Comparison of ENCODE assay signal across 18 cellular contexts in genomic region chr12:68291396-68292036, GRCh38. TPM values are rescaled to one million over a fixed set of nuclear protein-coding genes. Genes with fewer than 3 reads are reported as not detected.
DNase-seq lines count a peak whose midpoint lies in the region; ATAC-seq and TF ChIP-seq lines count a peak whose summit lies in the region.
"Had no signal": no experiment of that assay in that cellular context is flagged by ENCODE, and none has a peak within 500 bp of the region (broad histone marks: within the 10 kb centered on the region; RNA-seq: fewer than 3 reads in every experiment).

No MANE protein-coding gene starts in this region.

- H3K9me3 Mint-ChIP-seq in activated CD4-positive, alpha-beta memory T cell treated with anti-CD3 and anti-CD28 coated beads for 36 hours, result peaks cover 5% of the 10 kb centered on the region
- H3K9me3 Mint-ChIP-seq: CD8-positive, alpha-beta T cell had no signal

- H3K4me3 ChIP-seq in testis, result no peak overlapping the region

- WGBS in testis, 2 donors, result 90 to 92% methylated on average over 3 to 4 of the region's 4 CpGs

- POLR2A ChIA-PET in activated CD4-positive, alpha-beta memory T cell treated with anti-CD3 and anti-CD28 coated beads for 36 hours (lab: Charles Lee), result interaction anchor here (0.5 to 2.9 kb wide), 7 partner anchors 8 to 261 kb away, joined by 3 to 25 read pairs (median 4); no protein-coding TSS in a partner anchor

- no peak for TF ChIP-seq POLR2A in testis (IDR thresholded peaks at IDR 0.05)

- no peaks in the 10 kb centered on the region for H3K36me3 ChIP-seq in testis (ENCODE audit: low read depth, missing control alignments)

- H3K4me1 ChIP-seq in testis, result peaks cover 13% of the 10 kb centered on the region

- DNase-seq in ELR (ENCODE audit: low read depth) (peak; percentile 8), HPDE6-E6E7 (ENCODE audit: extremely low spot score) (peak; percentile 26), NCI-H2029 (lab: John Stamatoyannopoulos, UW) (no peak), NCI-H2081 (lab: John Stamatoyannopoulos, UW) (no peak), testis (no peak)
- peak; percentile 21 for DNase-seq in activated CD4-positive, alpha-beta memory T cell treated with anti-CD3 and anti-CD28 coated beads for 36 hours
- DNase-seq: CD8-positive, alpha-beta T cell; DND-41; KBM-7; NCI-H1092; NCI-H1694; NCI-H446; NCI-H748 treated with DMSO at 0.1 percent for 48 hours; SHP77 treated with DMSO at 0.1 percent for 48 hours had no signal

- H3K4me1 Mint-ChIP-seq in activated CD4-positive, alpha-beta memory T cell treated with anti-CD3 and anti-CD28 coated beads for 36 hours (ENCODE audit: low read depth), result peaks cover 47% of the 10 kb centered on the region

- H3K27me3 Mint-ChIP-seq in activated CD4-positive, alpha-beta memory T cell treated with anti-CD3 and anti-CD28 coated beads for 36 hours, result peaks cover 13% of the 10 kb centered on the region

- no peaks in the 10 kb centered on the region for H3K9me3 ChIP-seq in testis

- ATAC-seq in esophagus mucosa, result peak; percentile 99
- ATAC-seq: CD8-positive, alpha-beta T cell had no signal

- no peak overlapping the region for H3K27ac ChIP-seq in testis
- H3K27ac ChIP-seq: HL-60 had no signal

- H3K36me3 Mint-ChIP-seq in activated CD4-positive, alpha-beta memory T cell treated with anti-CD3 and anti-CD28 coated beads for 36 hours, result peaks cover 18% of the 10 kb centered on the region

- H3K4me3 Mint-ChIP-seq in activated CD4-positive, alpha-beta memory T cell treated with anti-CD3 and anti-CD28 coated beads for 36 hours, result no peak overlapping the region
- H3K4me3 Mint-ChIP-seq: CD8-positive, alpha-beta T cell had no signal

- H3K27ac Mint-ChIP-seq in activated CD4-positive, alpha-beta memory T cell treated with anti-CD3 and anti-CD28 coated beads for 36 hours, result peak overlapping the region; percentile 43
- H3K27ac Mint-ChIP-seq: CD8-positive, alpha-beta T cell had no signal

- CTCF ChIA-PET in activated CD4-positive, alpha-beta memory T cell treated with anti-CD3 and anti-CD28 coated beads for 36 hours (lab: Charles Lee), result interaction anchor here (0.7 to 2.1 kb wide), 3 partner anchors 60 to 251 kb away, joined by 3 to 11 read pairs (median 3); no protein-coding TSS in a partner anchor

- no peaks in the 10 kb centered on the region for H3K27me3 ChIP-seq in testis

- intact Hi-C loops in activated CD4-positive, alpha-beta memory T cell treated with anti-CD3 and anti-CD28 coated beads for 36 hours (cut with micrococcal nuclease), result loop anchor here (1.0 to 10.0 kb wide), 4 partner anchors 15 to 597 kb away; partner anchors contain the start of gene IL26
- intact Hi-C loops in testis (cut with DNase I; ENCODE audit: low total_unique reads), result no loop called here

- TF ChIP-seq CTCF in testis (IDR thresholded peaks at IDR 0.05), result no peak

RNA-seq across cellular contexts. Expression of gene IL22, which starts 38.1 kb away (rescaled TPM):
- total RNA-seq in activated CD4-positive, alpha-beta memory T cell treated with anti-CD3 and anti-CD28 coated beads for 36 hours, result 1 to 10 TPM; 5.4 to 6.4 TPM
- 0.44 TPM for total RNA-seq in esophagus mucosa
- total RNA-seq in testis, result not detected
- not detected for polyA plus RNA-seq in testis (ENCODE audit: insufficient read depth, low read depth, low replicate concordance)
- total RNA-seq: CD8-positive, alpha-beta T cell; H4 had no signal
- polyA plus RNA-seq: BJ had no signal

RNA-seq across cellular contexts. Expression of gene MDM1, which starts 40.6 kb away (rescaled TPM):
- 10 to 100 TPM; 13.8 to 15.6 TPM for total RNA-seq in activated CD4-positive, alpha-beta memory T cell treated with anti-CD3 and anti-CD28 coated beads for 36 hours
- total RNA-seq in esophagus mucosa, result 5.3 TPM
- 10 to 100 TPM; 32.7 to 35.3 TPM for total RNA-seq in testis
- polyA plus RNA-seq in testis (ENCODE audit: insufficient read depth, low read depth, low replicate concordance), result 36.1 TPM

Comparison
In these comparisons a context has a peak if more than half of its experiments do, and no peak if none do; other contexts are left out.
1. DNase-seq: peak in ELR (single experiment), HPDE6-E6E7 (single experiment) and activated CD4-positive, alpha-beta memory T cell treated with anti-CD3 and anti-CD28 coated beads for 36 hours (single experiment); none in NCI-H2029 (single experiment), NCI-H2081 (0 of 2) and testis (single experiment).